25 cellular contexts compared by ENCODE assay signal in the genomic region with DNA sequence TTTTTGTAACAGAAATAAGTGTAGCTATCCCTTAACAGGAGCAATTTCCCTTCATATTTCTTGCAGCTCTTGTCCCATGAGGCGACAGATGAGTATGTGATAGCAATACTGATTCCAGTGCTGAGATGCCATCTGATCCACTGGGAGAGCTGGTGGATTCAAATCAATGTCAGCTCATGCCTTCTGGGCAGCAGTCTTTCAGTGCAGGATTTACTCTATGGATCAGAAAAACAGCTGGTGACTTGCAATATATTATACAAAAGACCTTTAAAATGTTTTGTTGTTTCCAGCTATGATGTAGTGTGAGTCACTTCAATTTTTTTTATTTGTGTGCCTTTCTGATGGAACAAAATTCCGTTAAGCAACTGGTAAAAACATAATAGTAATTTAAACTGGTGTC.
DNase-seq lines count a peak whose midpoint lies in the region; ATAC-seq, FAIRE-seq and TF ChIP-seq lines count a peak whose summit lies in the region.
"Had no signal": no experiment of that assay in that cellular context is flagged by ENCODE, and none has a peak within 500 bp of the region (broad histone marks: within the 10 kb centered on the region; RNA-seq: fewer than 3 reads in every experiment).

No MANE protein-coding gene starts in this region.

- no peak for TF ChIP-seq CTCF in endodermal cell (conservative IDR thresholded peaks at IDR 0.05)
- no peak for TF ChIP-seq CTCF in neural cell (IDR thresholded peaks at IDR 0.05; ENCODE audit: poor library complexity, severe bottlenecking)
- no peak for TF ChIP-seq CTCF in endothelial cell (IDR thresholded peaks at IDR 0.05; ENCODE audit: unreplicated experiment)
- no peak for TF ChIP-seq CTCF in HepG2 (CRISPR knock-in tag; IDR thresholded peaks at IDR 0.05)

- H3K4me3 ChIP-seq in endodermal cell (ENCODE audit: low read length) (no peak overlapping the region), neural cell (ENCODE audit: low read length) (peak overlapping the region; percentile 25), HepG2 (replicated peaks in 1 of 3; ENCODE audit: insufficient read depth in 1 of 3, low read depth in 2 of 3, low read length in 3 of 3) (no peak overlapping the region)
- H3K4me3 ChIP-seq in naive thymus-derived CD4-positive, alpha-beta T cell (ENCODE audit: low read length), result no peak overlapping the region

- no peaks in the 10 kb centered on the region for H3K9me2 ChIP-seq in neural cell (ENCODE audit: insufficient read depth, low read length)

- TF ChIP-seq RAD21 in neural cell (conservative IDR thresholded peaks at IDR 0.05) (no peak), HepG2 (CRISPR knock-in tag; IDR thresholded peaks at IDR 0.05) (no peak)

- H3K4me3 Mint-ChIP-seq in endodermal cell, result no peak overlapping the region
- H3K4me3 Mint-ChIP-seq in naive thymus-derived CD4-positive, alpha-beta T cell, result no peak overlapping the region
- H3K4me3 Mint-ChIP-seq in endothelial cell (ENCODE audit: unreplicated experiment), result no peak overlapping the region
- H3K4me3 Mint-ChIP-seq: CD14-positive monocyte, IgD-negative memory B cell had no signal

- no peaks in the 10 kb centered on the region for H3K4me1 ChIP-seq in endodermal cell (ENCODE audit: control insufficient read depth, insufficient read depth, low read length)
- H3K4me1 ChIP-seq in naive thymus-derived CD4-positive, alpha-beta T cell (ENCODE audit: control insufficient read depth in 2 of 2, insufficient read depth in 2 of 2, low read length in 2 of 2), result no peaks in the 10 kb centered on the region
- H3K4me1 ChIP-seq in HepG2 (ENCODE audit: insufficient read depth, low read length), result no peaks in the 10 kb centered on the region
- H3K4me1 ChIP-seq: BE2C had no signal

- no peaks in the 10 kb centered on the region for H3F3A ChIP-seq in neural cell (ENCODE audit: insufficient read depth, low read length, poor library complexity, severe bottlenecking)

- H3K9me3 Mint-ChIP-seq in endodermal cell, result no peaks in the 10 kb centered on the region
- peaks cover 0 to 3% (median under 1%) of the 10 kb centered on the region in 11 donors for H3K9me3 Mint-ChIP-seq in naive thymus-derived CD4-positive, alpha-beta T cell
- H3K9me3 Mint-ChIP-seq in endothelial cell (ENCODE audit: unreplicated experiment), result no peaks in the 10 kb centered on the region

- no peak overlapping the region for H3K9ac ChIP-seq in endodermal cell (ENCODE audit: extremely low read depth, low read length, poor library complexity, severe bottlenecking)
- H3K9ac ChIP-seq in neural cell (ENCODE audit: low read length), result peak overlapping the region; percentile 13
- no peak overlapping the region for H3K9ac ChIP-seq in HepG2 (ENCODE audit: insufficient read depth, low read depth, low read length)
- H3K9ac ChIP-seq: KMS-11 had no signal

- H3K27me3 Mint-ChIP-seq in endodermal cell (ENCODE audit: insufficient read depth), result peaks cover 5% of the 10 kb centered on the region
- H3K27me3 Mint-ChIP-seq in naive thymus-derived CD4-positive, alpha-beta T cell, result peaks cover 0 to 23% (median 15%) of the 10 kb centered on the region in 5 donors
- no peaks in the 10 kb centered on the region for H3K27me3 Mint-ChIP-seq in endothelial cell (ENCODE audit: unreplicated experiment)

- intact Hi-C loops in naive thymus-derived CD4-positive, alpha-beta T cell (cut with micrococcal nuclease), result no loop called here
- intact Hi-C loops in HepG2 (cut with micrococcal nuclease; ENCODE audit: unreplicated experiment), result no loop called here

- no peaks in the 10 kb centered on the region for H3K4me1 Mint-ChIP-seq in endodermal cell
- no peaks in the 10 kb centered on the region for H3K4me1 Mint-ChIP-seq in naive thymus-derived CD4-positive, alpha-beta T cell
- no peaks in the 10 kb centered on the region for H3K4me1 Mint-ChIP-seq in endothelial cell (ENCODE audit: unreplicated experiment)
- H3K4me1 Mint-ChIP-seq: CD14-positive monocyte, IgD-negative memory B cell had no signal

- H3K27me3 ChIP-seq in endodermal cell (ENCODE audit: control insufficient read depth, insufficient read depth, low read length, poor library complexity, severe bottlenecking) (no peaks in the 10 kb centered on the region), neural cell (ENCODE audit: insufficient read depth, low read depth, low read length) (no peaks in the 10 kb centered on the region), HepG2 (ENCODE audit: control insufficient read depth in 1 of 2, insufficient read depth in 2 of 2, low read length in 2 of 2) (no peaks in the 10 kb centered on the region)
- H3K27me3 ChIP-seq in naive thymus-derived CD4-positive, alpha-beta T cell (ENCODE audit: control insufficient read depth in 2 of 2, insufficient read depth in 2 of 2, low read length in 2 of 2), result no peaks in the 10 kb centered on the region
- H3K27me3 ChIP-seq: BE2C had no signal

- TF ChIP-seq EP300 in neural cell (conservative IDR thresholded peaks at IDR 0.05; ENCODE audit: poor library complexity, severe bottlenecking), result no peak
- no peak for TF ChIP-seq EP300 in HepG2 (IDR thresholded peaks at IDR 0.05; ENCODE audit: low read depth in 2 of 2, low read length in 2 of 2)
- no peak for TF ChIP-seq EP300 in HepG2 (CRISPR knock-in tag; IDR thresholded peaks at IDR 0.05; ENCODE audit: borderline replicate concordance)

- DNase-seq in NCI-H2171 treated with DMSO at 0.1 percent for 48 hours (lab: John Stamatoyannopoulos, UW) (peak; percentile 46), NCI-H2171 (lab: John Stamatoyannopoulos, UW) (no peak), endodermal cell (no peak), T-helper 2 cell (no peak), endothelial cell (ENCODE audit: low spot score) (no peak), HepG2 (ENCODE audit: low spot score) (no peak)
- no peak for DNase-seq in naive thymus-derived CD4-positive, alpha-beta T cell
- DNase-seq: ACHN, BE2C, Calu3, DMS79 treated with DMSO at 0.1 percent for 48 hours, NCI-H1092, NCI-H1417 treated with DMSO at 0.1 percent for 48 hours, NCI-H1694 treated with DMSO at 0.1 percent for 48 hours, NCI-H2081, NCI-H526 treated with DMSO at 0.1 percent for 48 hours, Right ventricle myocardium superior, RPMI8226 had no signal

- H4K20me1 ChIP-seq in neural cell (ENCODE audit: insufficient read depth) (no peaks in the 10 kb centered on the region), HepG2 (ENCODE audit: insufficient read depth, low read length) (no peaks in the 10 kb centered on the region)

- H3K27ac ChIP-seq in endodermal cell (ENCODE audit: low read depth, low read length), result peak overlapping the region; percentile 33
- H3K27ac ChIP-seq in neural cell (ENCODE audit: low read length), result peak overlapping the region; percentile 35
- H3K27ac ChIP-seq in naive thymus-derived CD4-positive, alpha-beta T cell (ENCODE audit: low read depth, low read length), result no peak overlapping the region
- H3K27ac ChIP-seq in HepG2 (ENCODE audit: extremely low read length, insufficient read depth, low read length), result no peak overlapping the region
- H3K27ac ChIP-seq: 22Rv1, KMS-11 had no signal

- WGBS in endodermal cell (ENCODE audit: insufficient coverage in 1 of 2, insufficient read length in 1 of 2), 2 experiments, result 90 to 100% methylated on average over 2 of the region's 2 CpGs
- 29% methylated on average over 2 of the region's 2 CpGs for WGBS in HepG2 (ENCODE audit: low lambda C conversion rate)

- H3K9me3 ChIP-seq in endodermal cell (ENCODE audit: control insufficient read depth, low read length), result no peaks in the 10 kb centered on the region
- no peaks in the 10 kb centered on the region for H3K9me3 ChIP-seq in neural cell (ENCODE audit: low read length)
- no peaks in the 10 kb centered on the region for H3K9me3 ChIP-seq in naive thymus-derived CD4-positive, alpha-beta T cell (ENCODE audit: control insufficient read depth in 2 of 3, low read length in 3 of 3)
- no peaks in the 10 kb centered on the region for H3K9me3 ChIP-seq in HepG2 (ENCODE audit: low read length)
- H3K9me3 ChIP-seq: BE2C had no signal

- no peaks in the 10 kb centered on the region for H3K36me3 Mint-ChIP-seq in endodermal cell (ENCODE audit: low read depth)
- no peaks in the 10 kb centered on the region for H3K36me3 Mint-ChIP-seq in naive thymus-derived CD4-positive, alpha-beta T cell
- no peaks in the 10 kb centered on the region for H3K36me3 Mint-ChIP-seq in endothelial cell (ENCODE audit: low read depth, unreplicated experiment)
- H3K36me3 Mint-ChIP-seq: CD14-positive monocyte, IgD-negative memory B cell had no signal

- FAIRE-seq in HepG2 (lab: Jason Lieb, UNC), result no peak
- FAIRE-seq: GM12892 had no signal

- H3K36me3 ChIP-seq in endodermal cell (ENCODE audit: control insufficient read depth, insufficient read depth, low read length), result no peaks in the 10 kb centered on the region
- H3K36me3 ChIP-seq in neural cell (ENCODE audit: insufficient read depth, low read length), result no peaks in the 10 kb centered on the region
- no peaks in the 10 kb centered on the region for H3K36me3 ChIP-seq in naive thymus-derived CD4-positive, alpha-beta T cell (ENCODE audit: control insufficient read depth in 2 of 3, insufficient read depth in 3 of 3, low read length in 3 of 3)
- H3K36me3 ChIP-seq in HepG2 (replicated peaks in 1 of 2; ENCODE audit: control insufficient read depth in 1 of 2, insufficient read depth in 2 of 2, low read length in 2 of 2), result no peaks in the 10 kb centered on the region
- H3K36me3 ChIP-seq: BE2C had no signal

- H3K79me2 ChIP-seq in neural cell (replicated peaks; ENCODE audit: insufficient read depth, low read length) (no peaks in the 10 kb centered on the region), HepG2 (ENCODE audit: insufficient read depth, low read length) (no peaks in the 10 kb centered on the region)

- ATAC-seq in naive thymus-derived CD4-positive, alpha-beta T cell, result no peak
- no peak for ATAC-seq in HepG2
- ATAC-seq: HCT116 had no signal

- H3K4me2 ChIP-seq in neural cell (ENCODE audit: low read length), result peak overlapping the region; percentile 18
- no peak overlapping the region for H3K4me2 ChIP-seq in HepG2 (ENCODE audit: low read depth, low read length)
- H3K4me2 ChIP-seq: KMS-11 had no signal

- CTCF ChIA-PET in naive thymus-derived CD4-positive, alpha-beta T cell (lab: Charles Lee), result no interaction called here
- CTCF ChIA-PET in HepG2 (lab: Yijun Ruan, JAX; ENCODE audit: low intra/inter-chr PET ratio, low total read pairs), result no interaction called here

- no peak overlapping the region for H2AFZ ChIP-seq in neural cell (ENCODE audit: low read depth, low read length)
- no peak overlapping the region for H2AFZ ChIP-seq in HepG2 (ENCODE audit: low read length)

- H3K27ac Mint-ChIP-seq in endodermal cell (no peak overlapping the region), endothelial cell (ENCODE audit: unreplicated experiment) (no peak overlapping the region)
- no peak overlapping the region for H3K27ac Mint-ChIP-seq in naive thymus-derived CD4-positive, alpha-beta T cell
- H3K27ac Mint-ChIP-seq: CD14-positive monocyte, IgD-negative memory B cell had no signal

- no TSS peak for BruUV-seq in HepG2 (replicated peaks; lab: Mats Ljungman, UMichigan)

- in situ Hi-C loops in HepG2 (cut with HindIII; ENCODE audit: extremely low pct_ligation_motif_present, low pct_unique_long_range_greater_than_20kb), result no loop called here

- POLR2A ChIA-PET in naive thymus-derived CD4-positive, alpha-beta T cell (lab: Charles Lee), result no interaction called here
- POLR2A ChIA-PET in HepG2 (lab: Yijun Ruan, JAX), result no interaction called here

- TF ChIP-seq POLR2A in HepG2 (IDR thresholded peaks at IDR 0.05; ENCODE audit: insufficient read depth in 1 of 2, low read depth in 2 of 2, low read length in 2 of 2), result no peak

TF ChIP-seq in HepG2, 621 proteins besides CTCF, POLR2A, EP300 and RAD21 (continues in another document):
- no peak for TF ChIP-seq RBM39 (IDR thresholded peaks at IDR 0.05; ENCODE audit: low read depth, low read length, poor library complexity, severe bottlenecking)

Comparison
In these comparisons a context has a peak if more than half of its experiments do, and no peak if none do; other contexts are left out.
1. H3K27ac ChIP-seq: peak in endodermal cell (single experiment) and neural cell (single experiment); none in naive thymus-derived CD4-positive, alpha-beta T cell (single experiment) and HepG2 (single experiment).